Comparison of ENCODE assay signal across 11 cellular contexts in genomic region chr3:152282813-152283212, GRCh38. TPM values are rescaled to one million over a fixed set of nuclear protein-coding genes. Genes with fewer than 3 reads are reported as not detected.
DNase-seq lines count a peak whose midpoint lies in the region; ATAC-seq, FAIRE-seq and TF ChIP-seq lines count a peak whose summit lies in the region.
"Had no signal": no experiment of that assay in that cellular context is flagged by ENCODE, and none has a peak within 500 bp of the region (broad histone marks: within the 10 kb centered on the region; RNA-seq: fewer than 3 reads in every experiment).

No MANE protein-coding gene starts in this region.

- TF ChIP-seq CTCF in K562 (IDR thresholded peaks at IDR 0.05 in 2 of 3, conservative IDR thresholded peaks at IDR 0.05 in 1 of 3; ENCODE audit: insufficient read depth in 2 of 3, low read depth in 1 of 3, low read length in 3 of 3) (no peak), nephron progenitor cell (IDR thresholded peaks at IDR 0.05) (no peak), foreskin keratinocyte (conservative IDR thresholded peaks at IDR 0.05) (no peak)

- no peak; the same call in 1 of the 2 replicates for TF ChIP-seq POLR2A in K562 (conservative IDR thresholded peaks at IDR 0.05)

- CTCF ChIA-PET in K562 (lab: Yijun Ruan, JAX; ENCODE audit: low intra/inter-chr PET ratio) = interaction anchor here (0.7 kb wide), 1 partner anchor 217 kb away, joined by 3 read pairs; no protein-coding TSS in a partner anchor

- H3K27ac Mint-ChIP-seq in stimulated activated naive CD8-positive, alpha-beta T cell treated with anti-CD3 and anti-CD28 coated beads, Interleukin-15, Interleukin-2, amounts not matched to agents 100 ng/mL and 50 ng/mL, for 24 hours = peak overlapping the region; percentile 84
- peak overlapping the region; percentile 45 for H3K27ac Mint-ChIP-seq in memory B cell
- no peak overlapping the region for H3K27ac Mint-ChIP-seq in nephron progenitor cell

- peaks cover 7% of the 10 kb centered on the region for H3K9me1 ChIP-seq in K562 (ENCODE audit: control insufficient read depth, insufficient read depth, low read length)

- H3K4me1 Mint-ChIP-seq in stimulated activated naive CD8-positive, alpha-beta T cell treated with anti-CD3 and anti-CD28 coated beads, Interleukin-15, Interleukin-2, amounts not matched to agents 100 ng/mL and 50 ng/mL, for 24 hours (ENCODE audit: low read depth) = peaks cover 91% of the 10 kb centered on the region
- peaks cover 57% of the 10 kb centered on the region for H3K4me1 Mint-ChIP-seq in memory B cell
- no peaks in the 10 kb centered on the region for H3K4me1 Mint-ChIP-seq in nephron progenitor cell

- POLR2A ChIA-PET in K562 (lab: Yijun Ruan, JAX) = interaction anchor here (1.0 to 4.9 kb wide), 2 partner anchors 9 to 14 kb away, joined by 4 to 24 read pairs; no protein-coding TSS in a partner anchor

- intact Hi-C loops in K562 (cut with micrococcal nuclease) = no loop called here

- H3K4me3 ChIP-seq in K562 = no peak overlapping the region
- H3K4me3 ChIP-seq: skin epidermis had no signal

- no peak for ATAC-seq in stimulated activated naive CD8-positive, alpha-beta T cell treated with anti-CD3 and anti-CD28 coated beads, Interleukin-15, Interleukin-2, amounts not matched to agents 100 U/mL and 50 U/mL, for 24 hours
- peak; percentile 17 for ATAC-seq in K562
- no peak for ATAC-seq in memory B cell (ENCODE audit: low read depth)
- no peak for ATAC-seq in HG03280 (IDR thresholded peaks at IDR 0.05; ENCODE audit: unreplicated experiment)
- no peak for ATAC-seq in GM18868 (IDR thresholded peaks at IDR 0.05; ENCODE audit: unreplicated experiment)
- ATAC-seq in foreskin keratinocyte = no peak

- FAIRE-seq in K562 (lab: Jason Lieb, UNC) = no peak

- no peak overlapping the region for H2AFZ ChIP-seq in K562 (ENCODE audit: low read depth, low read length)

- peaks cover 97% of the 10 kb centered on the region for H3K79me2 ChIP-seq in K562 (ENCODE audit: control insufficient read depth, insufficient read depth, low read length)

- no peak for TF ChIP-seq RAD21 in K562 (CRISPR knock-in tag; conservative IDR thresholded peaks at IDR 0.05 in 1 of 2, IDR thresholded peaks at IDR 0.05 in 1 of 2)

- H3K9me3 Mint-ChIP-seq in stimulated activated naive CD8-positive, alpha-beta T cell treated with anti-CD3 and anti-CD28 coated beads, Interleukin-15, Interleukin-2, amounts not matched to agents 100 ng/mL and 50 ng/mL, for 24 hours = no peaks in the 10 kb centered on the region
- no peaks in the 10 kb centered on the region for H3K9me3 Mint-ChIP-seq in memory B cell
- H3K9me3 Mint-ChIP-seq in nephron progenitor cell = no peaks in the 10 kb centered on the region

- H3K27ac ChIP-seq in K562 (ENCODE audit: extremely low read depth, low read depth, low read length) = peak overlapping the region; percentile 0; the same call in 1 of the 3 replicates
- H3K27ac ChIP-seq in foreskin keratinocyte = no peak overlapping the region
- H3K27ac ChIP-seq: C4-2B had no signal

- H3K27me3 ChIP-seq in K562 (ENCODE audit: control insufficient read depth in 2 of 2, insufficient read depth in 2 of 2, low read length in 2 of 2) (no peaks in the 10 kb centered on the region), foreskin keratinocyte (no peaks in the 10 kb centered on the region)

- H3K9ac ChIP-seq in K562 (ENCODE audit: insufficient read depth in 1 of 2, low read depth in 2 of 2, low read length in 2 of 2) = no peak overlapping the region

- no peak overlapping the region for H3K4me2 ChIP-seq in K562 (ENCODE audit: insufficient read depth, low read length)

- 61% methylated on average over 1 of the region's 1 CpG for WGBS in K562 (ENCODE audit: insufficient coverage, low coverage, missing lambda C conversion rate)

- peaks cover 3 to 35% of the 10 kb centered on the region in 2 experiments; a peak in 4 of 5 replicates for H3K4me1 ChIP-seq in K562 (replicated peaks in 1 of 2; ENCODE audit: control insufficient read depth in 2 of 2, insufficient read depth in 2 of 2, low read length in 2 of 2)
- H3K4me1 ChIP-seq in foreskin keratinocyte = peaks cover 21% of the 10 kb centered on the region

- H3K27me3 Mint-ChIP-seq in stimulated activated naive CD8-positive, alpha-beta T cell treated with anti-CD3 and anti-CD28 coated beads, Interleukin-15, Interleukin-2, amounts not matched to agents 100 ng/mL and 50 ng/mL, for 24 hours = no peaks in the 10 kb centered on the region
- H3K27me3 Mint-ChIP-seq in memory B cell (no peaks in the 10 kb centered on the region), nephron progenitor cell (ENCODE audit: low read depth, poor library complexity) (no peaks in the 10 kb centered on the region)

- peak overlapping the region; percentile 64 for H3K4me3 Mint-ChIP-seq in stimulated activated naive CD8-positive, alpha-beta T cell treated with anti-CD3 and anti-CD28 coated beads, Interleukin-15, Interleukin-2, amounts not matched to agents 100 ng/mL and 50 ng/mL, for 24 hours
- H3K4me3 Mint-ChIP-seq in memory B cell (peak overlapping the region; percentile 30), nephron progenitor cell (no peak overlapping the region)

- no peak for DNase-seq in stimulated activated naive CD8-positive, alpha-beta T cell treated with anti-CD3 and anti-CD28 coated beads, Interleukin-15, Interleukin-2, amounts not matched to agents 100 U/mL and 50 U/mL, for 24 hours
- no peak for DNase-seq in K562 (ENCODE audit: extremely low read depth in 1 of 4, low spot score in 3 of 4)
- DNase-seq in memory B cell (ENCODE audit: low spot score in 2 of 2) = no peak
- DNase-seq in nephron progenitor cell = no peak
- no peak for DNase-seq in foreskin keratinocyte
- DNase-seq: stimulated activated CD8-positive, alpha-beta memory T cell treated with anti-CD3 and anti-CD28 coated beads, Interleukin-4, amount 100 ng/mL, for 48 hours had no signal

- no peaks in the 10 kb centered on the region for H3K9me3 ChIP-seq in K562 (replicated peaks; ENCODE audit: control insufficient read depth, insufficient read depth, low read depth, low read length)

- no peak for TF ChIP-seq EP300 in K562 (IDR thresholded peaks at IDR 0.05; ENCODE audit: low read length)

- in situ Hi-C loops in K562 (cut with MboI) = no loop called here

- peaks cover 27% of the 10 kb centered on the region for H3K36me3 Mint-ChIP-seq in stimulated activated naive CD8-positive, alpha-beta T cell treated with anti-CD3 and anti-CD28 coated beads, Interleukin-15, Interleukin-2, amounts not matched to agents 100 ng/mL and 50 ng/mL, for 24 hours (ENCODE audit: low read depth)
- peaks cover 8% of the 10 kb centered on the region for H3K36me3 Mint-ChIP-seq in memory B cell
- no peaks in the 10 kb centered on the region for H3K36me3 Mint-ChIP-seq in nephron progenitor cell (ENCODE audit: low read depth)

- no TSS peak for BruUV-seq in K562 (replicated peaks; lab: Mats Ljungman, UMichigan)

- peaks cover 57% of the 10 kb centered on the region for H4K20me1 ChIP-seq in K562 (replicated peaks; ENCODE audit: control insufficient read depth, insufficient read depth, low read length)

- H3K36me3 ChIP-seq in K562 (ENCODE audit: control insufficient read depth, insufficient read depth, low read length) = peaks cover 48% of the 10 kb centered on the region

TF ChIP-seq in K562, 482 proteins besides CTCF, POLR2A, EP300 and RAD21:
- TF ChIP-seq RCOR1 (IDR thresholded peaks at IDR 0.05; ENCODE audit: borderline replicate concordance in 1 of 2, low read depth in 2 of 2, low read length in 2 of 2) = peak in 1 of 2 experiments; percentile 40; a peak in 1 of 4 replicates
- 0 out of 2 replicates have a peak, but pooled peaks have one; percentile 27 for TF ChIP-seq ZFX (CRISPR knock-in tag; IDR thresholded peaks at IDR 0.05)
- TF ChIP-seq KDM2B (CRISPR knock-in tag; IDR thresholded peaks at IDR 0.05) = no peak
- TF ChIP-seq ESRRA (IDR thresholded peaks at IDR 0.05; ENCODE audit: borderline replicate concordance, low read depth) = peak; percentile 72

RNA-seq across cellular contexts. Expression of gene MBNL1, which starts 14.1 kb away (rescaled TPM):
- 337 and 524 TPM in 2 replicates for total RNA-seq in K562 (2011; cell fraction: chromatin; rRNA removed; ENCODE audit: low replicate concordance)
- total RNA-seq in K562 (2011; cell fraction: nucleolus; rRNA removed) = 154 and 188 TPM in 2 replicates
- total RNA-seq in K562 (2011; cell fraction: nucleoplasm; rRNA removed) = 277 and 417 TPM in 2 replicates
- total RNA-seq in K562 (2014; rRNA removed) (240 and 243 TPM in 2 replicates), K562 (2014; rRNA removed; fragmentation: Illumina TruSeq; extraction: Trizol) (220 and 241 TPM in 2 replicates), K562 (2015; rRNA removed; fragmentation: Illumina TruSeq; extraction: Trizol) (220 and 243 TPM in 2 replicates), K562 (2021) (217 and 231 TPM in 2 replicates), foreskin keratinocyte (66.8 and 72.7 TPM in 2 replicates)
- polyA plus RNA-seq in K562 (2011; rRNA removed) (116 and 133 TPM in 2 replicates), K562 (2014; fragmentation: Illumina TruSeq; extraction: Trizol) (202 and 221 TPM in 2 replicates), K562 (2014; fragmentation: Nextera tagmentation; extraction: Ambion mirVana) (10 to 100 TPM; 70.3 to 87.3 TPM), K562 (2014; rRNA removed) (104 and 107 TPM in 2 replicates), foreskin keratinocyte (14.1 and 16.8 TPM in 2 replicates)
- polyA plus RNA-seq in K562 (2011; cell fraction: cytosol; rRNA removed) = 101 and 150 TPM in 2 replicates
- 108 and 135 TPM in 2 replicates for polyA plus RNA-seq in K562 (2011; cell fraction: nucleus; rRNA removed)
- 74.4 and 91.9 TPM in 2 replicates for polyA plus RNA-seq in K562 (2012)
- 431 and 448 TPM in 2 replicates for polyA minus RNA-seq in K562 (2011; rRNA and poly(A)+ RNA removed)
- 216 and 268 TPM in 2 replicates for polyA minus RNA-seq in K562 (2011; cell fraction: cytosol; rRNA and poly(A)+ RNA removed)
- polyA minus RNA-seq in K562 (2011; cell fraction: nucleus; rRNA and poly(A)+ RNA removed) = 326 and 485 TPM in 2 replicates
